22 cellular contexts compared by ENCODE assay signal in genomic region chr19:56613639-56614038, GRCh38. TPM values are rescaled to one million over a fixed set of nuclear protein-coding genes. Genes with fewer than 3 reads are reported as not detected.
A peak's percentile ranks its signal among the peaks of the same experiment; 100 is the strongest.
DNase-seq lines count a peak whose midpoint lies in the region; ATAC-seq, FAIRE-seq and TF ChIP-seq lines count a peak whose summit lies in the region.
"Had no signal": no experiment of that assay in that cellular context is flagged by ENCODE, and none has a peak within 500 bp of the region (broad histone marks: within the 10 kb centered on the region; RNA-seq: fewer than 3 reads in every experiment).

No MANE protein-coding gene starts in this region.

- H3K4me1 ChIP-seq in liver (ENCODE audit: control insufficient read depth in 4 of 4, insufficient read depth in 4 of 4, low read length in 3 of 4) (no peaks in the 10 kb centered on the region), HepG2 (ENCODE audit: insufficient read depth, low read length) (no peaks in the 10 kb centered on the region), parathyroid adenoma (no peaks in the 10 kb centered on the region)
- H3K4me1 ChIP-seq: HAP-1 had no signal

- no TSS peak for BruUV-seq in HepG2 (replicated peaks; lab: Mats Ljungman, UMichigan)

- H3K9ac ChIP-seq in liver (ENCODE audit: low read depth in 1 of 2, low read length in 2 of 2) (no peak overlapping the region), HepG2 (ENCODE audit: insufficient read depth, low read depth, low read length) (no peak overlapping the region), parathyroid adenoma (no peak overlapping the region)

- CTCF ChIA-PET in HepG2 (lab: Yijun Ruan, JAX; ENCODE audit: low intra/inter-chr PET ratio, low total read pairs): no interaction called here

- in situ Hi-C loops in HepG2 (cut with HindIII; ENCODE audit: extremely low pct_ligation_motif_present, low pct_unique_long_range_greater_than_20kb): no loop called here

- TF ChIP-seq EP300 in HepG2 (IDR thresholded peaks at IDR 0.05; ENCODE audit: low read depth in 2 of 2, low read length in 2 of 2) (no peak), HepG2 (CRISPR knock-in tag; IDR thresholded peaks at IDR 0.05; ENCODE audit: borderline replicate concordance) (no peak)

- DNase-seq in HepG2 (ENCODE audit: low spot score) (no peak), dermis blood vessel endothelial cell (peak; percentile 12), NCI-H187 (lab: John Stamatoyannopoulos, UW) (no peak), NCI-H2227 (lab: John Stamatoyannopoulos, UW; ENCODE audit: unreplicated experiment) (no peak)
- DNase-seq: C1 segment of cervical spinal cord; Calu3; CD4-positive, alpha-beta memory T cell; COR-L47; DMS53; DMS79 treated with DMSO at 0.1 percent for 48 hours; GF-D8; GOT3 had no signal

- no peak for ATAC-seq in HepG2

- H3K27me3 ChIP-seq in liver (ENCODE audit: control insufficient read depth in 4 of 4, insufficient read depth in 4 of 4, low read length in 3 of 4) (no peaks in the 10 kb centered on the region), HepG2 (ENCODE audit: control insufficient read depth in 1 of 2, insufficient read depth in 2 of 2, low read length in 2 of 2) (no peaks in the 10 kb centered on the region), parathyroid adenoma (ENCODE audit: control insufficient read depth, insufficient read depth, low read length) (no peaks in the 10 kb centered on the region)

- TF ChIP-seq CTCF in liver (IDR thresholded peaks at IDR 0.05; ENCODE audit: low read depth, low read length, missing input control) (no peak), HepG2 (CRISPR knock-in tag; IDR thresholded peaks at IDR 0.05) (no peak), parathyroid adenoma (IDR thresholded peaks at IDR 0.05) (no peak)

- WGBS in liver: 90% methylated on average over 5 of the region's 5 CpGs
- 78% methylated on average over 5 of the region's 5 CpGs for WGBS in HepG2 (ENCODE audit: low lambda C conversion rate)

- H3K4me3 ChIP-seq in liver (ENCODE audit: low read depth in 1 of 3, low read length in 3 of 3) (peak overlapping the region in 2 of 3 donors; percentile 0 to 23), HepG2 (replicated peaks in 1 of 3; ENCODE audit: insufficient read depth in 1 of 3, low read depth in 2 of 3, low read length in 3 of 3) (no peak overlapping the region), parathyroid adenoma (ENCODE audit: low read depth, low read length) (no peak overlapping the region)
- H3K4me3 ChIP-seq: HAP-1 had no signal

- peaks cover 0 to 4% (median 1%) of the 10 kb centered on the region in 4 donors for H3K36me3 ChIP-seq in liver (ENCODE audit: control insufficient read depth in 4 of 4, insufficient read depth in 3 of 4, low read depth in 1 of 4, low read length in 3 of 4)
- 0 out of 5 replicates have a peak, but pooled peaks cover 0 to 7% of the 10 kb centered on the region in 2 experiments for H3K36me3 ChIP-seq in HepG2 (replicated peaks in 1 of 2; ENCODE audit: control insufficient read depth in 1 of 2, insufficient read depth in 2 of 2, low read length in 2 of 2)
- no peaks in the 10 kb centered on the region for H3K36me3 ChIP-seq in parathyroid adenoma (ENCODE audit: control insufficient read depth, insufficient read depth, low read length)
- H3K36me3 ChIP-seq: HAP-1 had no signal

- H3K9me3 ChIP-seq in liver (ENCODE audit: control insufficient read depth in 4 of 4, low read length in 3 of 4) (peaks cover 14 to 70% (median 38%) of the 10 kb centered on the region in 4 donors), HepG2 (ENCODE audit: low read length) (peaks cover 67% of the 10 kb centered on the region), parathyroid adenoma (ENCODE audit: control insufficient read depth, low read length) (no peaks in the 10 kb centered on the region)

- H3K4me2 ChIP-seq in HepG2 (ENCODE audit: low read depth, low read length) (no peak overlapping the region), parathyroid adenoma (ENCODE audit: low read length) (no peak overlapping the region)

- FAIRE-seq in HepG2 (lab: Jason Lieb, UNC): no peak
- FAIRE-seq: GM12891, GM18507, H54 had no signal

- H2AFZ ChIP-seq in HepG2 (ENCODE audit: low read length) (no peak overlapping the region), parathyroid adenoma (no peak overlapping the region)

- H3K27ac ChIP-seq in liver (ENCODE audit: low read depth in 1 of 2, low read length in 2 of 2) (no peak overlapping the region), HepG2 (ENCODE audit: extremely low read length, insufficient read depth, low read length) (no peak overlapping the region), parathyroid adenoma (peak overlapping the region; percentile 56)

- TF ChIP-seq RAD21 in liver (IDR thresholded peaks at IDR 0.05) (no peak), HepG2 (CRISPR knock-in tag; IDR thresholded peaks at IDR 0.05) (no peak)

- H3K79me2 ChIP-seq in HepG2 (ENCODE audit: insufficient read depth, low read length) (no peaks in the 10 kb centered on the region), parathyroid adenoma (peaks cover 20% of the 10 kb centered on the region)

- TF ChIP-seq POLR2A in HepG2 (IDR thresholded peaks at IDR 0.05; ENCODE audit: insufficient read depth in 1 of 2, low read depth in 2 of 2, low read length in 2 of 2): no peak

- intact Hi-C loops in HepG2 (cut with micrococcal nuclease; ENCODE audit: unreplicated experiment): no loop called here

- no peaks in the 10 kb centered on the region for H4K20me1 ChIP-seq in HepG2 (ENCODE audit: insufficient read depth, low read length)

- POLR2A ChIA-PET in HepG2 (lab: Yijun Ruan, JAX): no interaction called here

RNA-seq across cellular contexts. Expression of gene ZNF71, which starts 18.5 kb away (rescaled TPM):
- total RNA-seq in liver: 1 to 10 TPM; 2.2 to 3.4 TPM
- 1 to 10 TPM in 1 of 2 donors, under 1 TPM in 1; 0.46 to 1.4 TPM for polyA plus RNA-seq in liver
- 4.4 and 5.8 TPM in 2 replicates for total RNA-seq in HepG2 (2016; rRNA removed; fragmentation: Illumina TruSeq; extraction: Trizol)
- total RNA-seq in HepG2 (2016; cell fraction: cytosol; rRNA removed; fragmentation: Illumina TruSeq; extraction: Trizol; ENCODE audit: low read depth): 2.2 and 3.3 TPM in 2 replicates
- 4.4 and 4.6 TPM in 2 replicates for total RNA-seq in HepG2 (2016; cell fraction: insoluble cytoplasmic fraction; rRNA removed; fragmentation: Illumina TruSeq; extraction: Trizol)
- total RNA-seq in HepG2 (2016; cell fraction: membrane; rRNA removed; fragmentation: Illumina TruSeq; extraction: Trizol): 6.2 and 6.5 TPM in 2 replicates
- 3.7 and 4.3 TPM in 2 replicates for total RNA-seq in HepG2 (2016; cell fraction: nucleus; rRNA removed; fragmentation: Illumina TruSeq; extraction: Trizol)
- polyA plus RNA-seq in HepG2 (2011; rRNA removed): 2.2 and 3.2 TPM in 2 replicates
- polyA plus RNA-seq in HepG2 (2011; cell fraction: cytosol; rRNA removed): 2.3 and 2.8 TPM in 2 replicates
- polyA plus RNA-seq in HepG2 (2011; cell fraction: nucleus; rRNA removed): 4.6 and 4.7 TPM in 2 replicates
- 1.5 and 2.0 TPM in 2 replicates for polyA plus RNA-seq in HepG2 (2012)
- 2.9 and 3.4 TPM in 2 replicates for polyA plus RNA-seq in HepG2 (2016; cell fraction: cytosol; fragmentation: Illumina TruSeq; extraction: Trizol; ENCODE audit: low read depth)
- polyA plus RNA-seq in HepG2 (2016; cell fraction: insoluble cytoplasmic fraction; fragmentation: Illumina TruSeq; extraction: Trizol; ENCODE audit: low read depth): 3.5 and 3.9 TPM in 2 replicates
- polyA plus RNA-seq in HepG2 (2016; cell fraction: membrane; fragmentation: Illumina TruSeq; extraction: Trizol; ENCODE audit: low read depth): 4.7 and 4.8 TPM in 2 replicates
- 3.1 and 3.3 TPM in 2 replicates for polyA plus RNA-seq in HepG2 (2016; cell fraction: nucleus; fragmentation: Illumina TruSeq; extraction: Trizol; ENCODE audit: insufficient read depth, low read depth)
- polyA minus RNA-seq in HepG2 (2011; rRNA and poly(A)+ RNA removed; ENCODE audit: low replicate concordance): 4.3 and 8.0 TPM in 2 replicates
- 1.8 and 2.3 TPM in 2 replicates for polyA minus RNA-seq in HepG2 (2011; cell fraction: cytosol; rRNA and poly(A)+ RNA removed)
- polyA minus RNA-seq in HepG2 (2011; cell fraction: nucleus; rRNA and poly(A)+ RNA removed): 8.1 and 9.6 TPM in 2 replicates
- 14.7 and 19.1 TPM in 2 replicates for total RNA-seq in dermis blood vessel endothelial cell

RNA-seq across cellular contexts. Expression of gene SMIM17, which starts 29.3 kb away (rescaled TPM):
- total RNA-seq in liver: under 1 TPM in 1 of 2 donors, not detected in 1; 0.28 TPM
- polyA plus RNA-seq in liver: not detected
- 0.49 and 0.53 TPM in 2 replicates for total RNA-seq in HepG2 (2016; rRNA removed; fragmentation: Illumina TruSeq; extraction: Trizol)
- not detected in 2 replicates for total RNA-seq in HepG2 (2016; cell fraction: cytosol; rRNA removed; fragmentation: Illumina TruSeq; extraction: Trizol; ENCODE audit: low read depth)
- total RNA-seq in HepG2 (2016; cell fraction: insoluble cytoplasmic fraction; rRNA removed; fragmentation: Illumina TruSeq; extraction: Trizol): 0.28 and 0.42 TPM in 2 replicates
- 0.22 and 0.28 TPM in 2 replicates for total RNA-seq in HepG2 (2016; cell fraction: membrane; rRNA removed; fragmentation: Illumina TruSeq; extraction: Trizol)
- 0.60 and 0.75 TPM in 2 replicates for total RNA-seq in HepG2 (2016; cell fraction: nucleus; rRNA removed; fragmentation: Illumina TruSeq; extraction: Trizol)
- 0.16 and 0.21 TPM in 2 replicates for polyA plus RNA-seq in HepG2 (2011; rRNA removed)
- polyA plus RNA-seq in HepG2 (2011; cell fraction: cytosol; rRNA removed): 0.21 TPM in 1 of 2 replicates, not detected in the other
- polyA plus RNA-seq in HepG2 (2011; cell fraction: nucleus; rRNA removed): 0.59 TPM in 1 of 2 replicates, not detected in the other
- polyA plus RNA-seq in HepG2 (2012): 0.27 and 0.55 TPM in 2 replicates
- polyA plus RNA-seq in HepG2 (2016; cell fraction: cytosol; fragmentation: Illumina TruSeq; extraction: Trizol; ENCODE audit: low read depth): 0.32 TPM in 1 of 2 replicates, not detected in the other
- polyA plus RNA-seq in HepG2 (2016; cell fraction: insoluble cytoplasmic fraction; fragmentation: Illumina TruSeq; extraction: Trizol; ENCODE audit: low read depth): 0.54 and 0.95 TPM in 2 replicates
- 0.35 TPM in 1 of 2 replicates, not detected in the other for polyA plus RNA-seq in HepG2 (2016; cell fraction: membrane; fragmentation: Illumina TruSeq; extraction: Trizol; ENCODE audit: low read depth)
- polyA plus RNA-seq in HepG2 (2016; cell fraction: nucleus; fragmentation: Illumina TruSeq; extraction: Trizol; ENCODE audit: insufficient read depth, low read depth): 1.1 and 2.3 TPM in 2 replicates
- polyA minus RNA-seq in HepG2 (2011; rRNA and poly(A)+ RNA removed; ENCODE audit: low replicate concordance): not detected in 2 replicates
- polyA minus RNA-seq in HepG2 (2011; cell fraction: cytosol; rRNA and poly(A)+ RNA removed): not detected in 2 replicates
- polyA minus RNA-seq in HepG2 (2011; cell fraction: nucleus; rRNA and poly(A)+ RNA removed): not detected in 2 replicates
- 0.17 and 0.33 TPM in 2 replicates for total RNA-seq in dermis blood vessel endothelial cell
- total RNA-seq: Calu3; CD4-positive, alpha-beta memory T cell; Daoy had no signal
- polyA plus RNA-seq: BJ; CD4-positive, alpha-beta memory T cell had no signal

RNA-seq across cellular contexts. Expression of gene ZNF470, which starts 46.4 kb away (rescaled TPM):
- total RNA-seq in liver (1 to 10 TPM; 1.8 to 2.8 TPM), HepG2 (2016; rRNA removed; fragmentation: Illumina TruSeq; extraction: Trizol) (not detected in 2 replicates), dermis blood vessel endothelial cell (4.1 and 5.2 TPM in 2 replicates)
- polyA plus RNA-seq in liver (1 to 10 TPM in 1 of 2 donors, under 1 TPM in 1; 0.95 to 1.3 TPM), HepG2 (2011; rRNA removed) (not detected in 2 replicates)
- not detected in 2 replicates for total RNA-seq in HepG2 (2016; cell fraction: cytosol; rRNA removed; fragmentation: Illumina TruSeq; extraction: Trizol; ENCODE audit: low read depth)
- total RNA-seq in HepG2 (2016; cell fraction: insoluble cytoplasmic fraction; rRNA removed; fragmentation: Illumina TruSeq; extraction: Trizol): not detected in 2 replicates
- not detected in 2 replicates for total RNA-seq in HepG2 (2016; cell fraction: membrane; rRNA removed; fragmentation: Illumina TruSeq; extraction: Trizol)
- total RNA-seq in HepG2 (2016; cell fraction: nucleus; rRNA removed; fragmentation: Illumina TruSeq; extraction: Trizol): not detected in 2 replicates
- polyA plus RNA-seq in HepG2 (2011; cell fraction: cytosol; rRNA removed): not detected in 2 replicates
- polyA plus RNA-seq in HepG2 (2011; cell fraction: nucleus; rRNA removed): not detected in 2 replicates
- not detected in 2 replicates for polyA plus RNA-seq in HepG2 (2012)
- polyA plus RNA-seq in HepG2 (2016; cell fraction: cytosol; fragmentation: Illumina TruSeq; extraction: Trizol; ENCODE audit: low read depth): not detected in 2 replicates
- not detected in 2 replicates for polyA plus RNA-seq in HepG2 (2016; cell fraction: insoluble cytoplasmic fraction; fragmentation: Illumina TruSeq; extraction: Trizol; ENCODE audit: low read depth)
- polyA plus RNA-seq in HepG2 (2016; cell fraction: membrane; fragmentation: Illumina TruSeq; extraction: Trizol; ENCODE audit: low read depth): not detected in 2 replicates
- not detected in 2 replicates for polyA plus RNA-seq in HepG2 (2016; cell fraction: nucleus; fragmentation: Illumina TruSeq; extraction: Trizol; ENCODE audit: insufficient read depth, low read depth)
- 0.06 TPM in 1 of 2 replicates, not detected in the other for polyA minus RNA-seq in HepG2 (2011; rRNA and poly(A)+ RNA removed; ENCODE audit: low replicate concordance)
- polyA minus RNA-seq in HepG2 (2011; cell fraction: cytosol; rRNA and poly(A)+ RNA removed): not detected in 2 replicates
- polyA minus RNA-seq in HepG2 (2011; cell fraction: nucleus; rRNA and poly(A)+ RNA removed): 0.12 TPM in 1 of 2 replicates, not detected in the other

RNA-seq across cellular contexts. Expression of gene ZNF835, which starts 57.9 kb away (rescaled TPM):
- total RNA-seq in liver: 1 to 10 TPM; 1.2 to 2.3 TPM
- under 1 TPM; 0.19 to 0.35 TPM for polyA plus RNA-seq in liver
- total RNA-seq in HepG2 (2016; rRNA removed; fragmentation: Illumina TruSeq; extraction: Trizol): not detected in 2 replicates
- not detected in 2 replicates for total RNA-seq in HepG2 (2016; cell fraction: cytosol; rRNA removed; fragmentation: Illumina TruSeq; extraction: Trizol; ENCODE audit: low read depth)
- total RNA-seq in HepG2 (2016; cell fraction: insoluble cytoplasmic fraction; rRNA removed; fragmentation: Illumina TruSeq; extraction: Trizol): not detected in 2 replicates
- total RNA-seq in HepG2 (2016; cell fraction: membrane; rRNA removed; fragmentation: Illumina TruSeq; extraction: Trizol): not detected in 2 replicates
- total RNA-seq in HepG2 (2016; cell fraction: nucleus; rRNA removed; fragmentation: Illumina TruSeq; extraction: Trizol): not detected in 2 replicates
- polyA plus RNA-seq in HepG2 (2011; rRNA removed): not detected in 2 replicates
- polyA plus RNA-seq in HepG2 (2011; cell fraction: cytosol; rRNA removed): not detected in 2 replicates
- not detected in 2 replicates for polyA plus RNA-seq in HepG2 (2011; cell fraction: nucleus; rRNA removed)
- polyA plus RNA-seq in HepG2 (2012): not detected in 2 replicates
- polyA plus RNA-seq in HepG2 (2016; cell fraction: cytosol; fragmentation: Illumina TruSeq; extraction: Trizol; ENCODE audit: low read depth): not detected in 2 replicates
- polyA plus RNA-seq in HepG2 (2016; cell fraction: insoluble cytoplasmic fraction; fragmentation: Illumina TruSeq; extraction: Trizol; ENCODE audit: low read depth): not detected in 2 replicates
- polyA plus RNA-seq in HepG2 (2016; cell fraction: membrane; fragmentation: Illumina TruSeq; extraction: Trizol; ENCODE audit: low read depth): not detected in 2 replicates
- polyA plus RNA-seq in HepG2 (2016; cell fraction: nucleus; fragmentation: Illumina TruSeq; extraction: Trizol; ENCODE audit: insufficient read depth, low read depth): not detected in 2 replicates
- not detected in 2 replicates for polyA minus RNA-seq in HepG2 (2011; rRNA and poly(A)+ RNA removed; ENCODE audit: low replicate concordance)
- polyA minus RNA-seq in HepG2 (2011; cell fraction: cytosol; rRNA and poly(A)+ RNA removed): not detected in 2 replicates
- not detected in 2 replicates for polyA minus RNA-seq in HepG2 (2011; cell fraction: nucleus; rRNA and poly(A)+ RNA removed)
- total RNA-seq in dermis blood vessel endothelial cell: 0.65 and 0.68 TPM in 2 replicates
- total RNA-seq: A172, Calu3, G401 had no signal
- polyA plus RNA-seq: BJ had no signal

Comparison
In these comparisons a context has a peak if more than half of its experiments do, and no peak if none do; other contexts are left out.
1. H3K4me3 ChIP-seq: peak in liver (2 of 3); none in HepG2 (0 of 3) and parathyroid adenoma (single experiment).